ENCODE assay signal across 12 cellular contexts in the genomic region with DNA sequence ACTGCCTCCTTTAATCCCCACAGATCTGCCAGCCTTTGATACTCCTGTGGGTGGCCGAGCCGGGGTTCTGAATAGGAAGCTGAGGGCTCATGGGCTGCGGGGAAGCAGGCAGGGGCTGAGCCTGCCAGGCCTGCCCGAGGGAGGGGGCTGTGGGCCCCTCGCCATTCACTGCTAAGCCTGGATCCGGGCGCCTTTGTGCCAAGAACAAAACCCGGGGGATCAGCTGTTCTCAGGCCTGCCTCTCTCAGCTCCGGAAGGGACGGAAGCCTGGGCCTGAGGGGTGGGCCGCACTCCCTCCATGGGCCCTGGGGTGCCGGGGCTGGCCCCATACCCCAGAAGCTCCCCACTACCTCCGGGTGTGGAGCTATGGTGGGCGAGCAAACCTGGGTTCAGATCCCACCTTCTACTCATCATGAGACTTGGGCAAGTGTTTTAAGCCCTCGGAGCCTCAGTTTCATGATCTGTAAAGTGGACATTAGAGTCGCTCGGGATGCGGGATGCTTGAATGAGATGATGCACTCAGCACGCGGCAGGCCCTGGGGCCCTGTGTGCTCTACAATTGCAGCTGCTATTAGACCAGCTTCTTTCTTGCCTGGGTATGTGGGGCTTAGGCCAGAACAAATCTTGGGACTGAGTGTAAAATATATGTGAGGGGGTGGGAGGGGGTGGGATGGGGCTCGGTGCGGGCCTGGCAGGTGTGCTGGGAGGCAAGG. TPM values are rescaled to one million over a fixed set of nuclear protein-coding genes. Genes with fewer than 3 reads are reported as not detected.
DNase-seq lines count a peak whose midpoint lies in the region; ATAC-seq and TF ChIP-seq lines count a peak whose summit lies in the region.
"Had no signal": no experiment of that assay in that cellular context is flagged by ENCODE, and none has a peak within 500 bp of the region (broad histone marks: within the 10 kb centered on the region; RNA-seq: fewer than 3 reads in every experiment).

No MANE protein-coding gene starts in this region.

- H3K79me2 ChIP-seq in PC-3 (ENCODE audit: low read length) (peaks cover 42% of the 10 kb centered on the region), mesendoderm (ENCODE audit: control insufficient read depth, insufficient read depth, low read length) (no peaks in the 10 kb centered on the region)

- H3K27ac Mint-ChIP-seq in activated naive CD8-positive, alpha-beta T cell treated with anti-CD3 and anti-CD28 coated beads for 36 hours, result no peak overlapping the region
- no peak overlapping the region for H3K27ac Mint-ChIP-seq in T-helper 2 cell treated with Interferon-gamma antibody and Interleukin-4, amounts not matched to agents 5 μg/mL and 100 μg/mL, for 36 hours
- H3K27ac Mint-ChIP-seq: activated T-helper 17 cell treated with anti-CD3 and anti-CD28 coated beads, Interleukin-2, amount 50 U/mL, for 72 hours had no signal

- H3K79me1 ChIP-seq in mesendoderm (ENCODE audit: low read length), result no peaks in the 10 kb centered on the region

- H2AFZ ChIP-seq in PC-3 (ENCODE audit: low read length), result no peak overlapping the region

- H2BK15ac ChIP-seq in mesendoderm (replicated peaks; ENCODE audit: low read depth), result no peak overlapping the region

- POLR2A ChIA-PET in PC-3 (lab: Charles Lee; ENCODE audit: unreplicated experiment) (interaction anchor here (1.1 kb wide), 1 partner anchor 18 kb away, joined by 3 read pairs; no protein-coding TSS in a partner anchor), A673 (lab: Charles Lee; ENCODE audit: low non-redundant PET) (no interaction called here)

- peak overlapping the region; percentile 39 for H2BK120ac ChIP-seq in mesendoderm (ENCODE audit: low read depth, low read length)

- H3K4me1 Mint-ChIP-seq in activated naive CD8-positive, alpha-beta T cell treated with anti-CD3 and anti-CD28 coated beads for 36 hours, result no peaks in the 10 kb centered on the region
- H3K4me1 Mint-ChIP-seq in T-helper 2 cell treated with Interferon-gamma antibody and Interleukin-4, amounts not matched to agents 5 μg/mL and 100 μg/mL, for 36 hours (ENCODE audit: low read depth), result no peaks in the 10 kb centered on the region
- H3K4me1 Mint-ChIP-seq: activated T-helper 17 cell treated with anti-CD3 and anti-CD28 coated beads, Interleukin-2, amount 50 U/mL, for 72 hours had no signal

- H3K4me2 ChIP-seq in PC-3 (ENCODE audit: low read length), result peak overlapping the region; percentile 74; the same call in 1 of the 2 replicates
- no peak overlapping the region for H3K4me2 ChIP-seq in mesendoderm (ENCODE audit: low read length)

- no peak for DNase-seq in PC-3
- no peak for DNase-seq in mesendoderm
- DNase-seq in substantia nigra (lab: John Stamatoyannopoulos, UW), result peak in 28 of 49 donors; percentile 12 to 66 (median 41)
- no peak for DNase-seq in A673 (ENCODE audit: low spot score)
- DNase-seq in activated naive CD8-positive, alpha-beta T cell treated with anti-CD3 and anti-CD28 coated beads for 36 hours, result no peak
- no peak for DNase-seq in NCI-H526 treated with DMSO at 0.1 percent for 48 hours (lab: John Stamatoyannopoulos, UW)
- DNase-seq in T-helper 2 cell treated with Interferon-gamma antibody and Interleukin-4, amounts not matched to agents 5 μg/mL and 100 μg/mL, for 36 hours (ENCODE audit: low spot score), result no peak
- DNase-seq: activated CD4-positive, CD25-positive, alpha-beta regulatory T cell; NCI-H1930 had no signal

- H3K4ac ChIP-seq in mesendoderm (ENCODE audit: low read depth, low read length), result no peak overlapping the region

- H3K9ac ChIP-seq in PC-3 (ENCODE audit: low read length) (peak overlapping the region; percentile 64), mesendoderm (ENCODE audit: low read length) (no peak overlapping the region)

- H3K36me3 Mint-ChIP-seq in activated naive CD8-positive, alpha-beta T cell treated with anti-CD3 and anti-CD28 coated beads for 36 hours, result no peaks in the 10 kb centered on the region
- no peaks in the 10 kb centered on the region for H3K36me3 Mint-ChIP-seq in T-helper 2 cell treated with Interferon-gamma antibody and Interleukin-4, amounts not matched to agents 5 μg/mL and 100 μg/mL, for 36 hours (ENCODE audit: low read depth)

- H3K4me3 ChIP-seq in PC-3 (ENCODE audit: low read length) (no peak overlapping the region), mesendoderm (ENCODE audit: low read length) (no peak overlapping the region), A673 (ENCODE audit: low read depth, low read length, poor library complexity, severe bottlenecking) (no peak overlapping the region)

- H2BK5ac ChIP-seq in mesendoderm (ENCODE audit: low read length), result no peak overlapping the region

- CTCF ChIA-PET in PC-3 (lab: Charles Lee), result no interaction called here
- CTCF ChIA-PET in A673 (lab: Charles Lee), result no interaction called here

- H3K36me3 ChIP-seq in PC-3 (ENCODE audit: low read depth, low read length) (no peaks in the 10 kb centered on the region), mesendoderm (ENCODE audit: control insufficient read depth, insufficient read depth, low read length) (no peaks in the 10 kb centered on the region), A673 (ENCODE audit: insufficient read depth, low read length, poor library complexity, severe bottlenecking) (no peaks in the 10 kb centered on the region)
- H3K36me3 ChIP-seq: neutrophil had no signal

- peaks cover 6% of the 10 kb centered on the region for H3F3A ChIP-seq in PC-3 (ENCODE audit: low read length, unreplicated experiment)

- ATAC-seq in PC-3, result no peak
- ATAC-seq: activated T-helper 17 cell treated with anti-CD3 and anti-CD28 coated beads, Interleukin-2, amount 50 U/mL, for 72 hours had no signal

- intact Hi-C loops in PC-3 (cut with micrococcal nuclease) (no loop called here), A673 (cut with micrococcal nuclease; ENCODE audit: unreplicated experiment) (no loop called here)

- H3K27me3 ChIP-seq in PC-3 (ENCODE audit: low read length) (no peaks in the 10 kb centered on the region), mesendoderm (ENCODE audit: insufficient read depth, low read length, poor library complexity) (no peaks in the 10 kb centered on the region), A673 (replicated peaks; ENCODE audit: insufficient read depth, low read depth, low read length, poor library complexity) (no peaks in the 10 kb centered on the region)

- WGBS in mesendoderm (ENCODE audit: extremely low coverage, insufficient coverage, low lambda C conversion rate), result no CpG with 5 or more reads among the region's 22 CpGs

- H3K9me3 Mint-ChIP-seq in activated naive CD8-positive, alpha-beta T cell treated with anti-CD3 and anti-CD28 coated beads for 36 hours, result no peaks in the 10 kb centered on the region
- H3K9me3 Mint-ChIP-seq in T-helper 2 cell treated with Interferon-gamma antibody and Interleukin-4, amounts not matched to agents 5 μg/mL and 100 μg/mL, for 36 hours, result no peaks in the 10 kb centered on the region
- H3K9me3 Mint-ChIP-seq: activated T-helper 17 cell treated with anti-CD3 and anti-CD28 coated beads, Interleukin-2, amount 50 U/mL, for 72 hours had no signal

- H3K27me3 Mint-ChIP-seq in activated naive CD8-positive, alpha-beta T cell treated with anti-CD3 and anti-CD28 coated beads for 36 hours, result no peaks in the 10 kb centered on the region
- H3K27me3 Mint-ChIP-seq in T-helper 2 cell treated with Interferon-gamma antibody and Interleukin-4, amounts not matched to agents 5 μg/mL and 100 μg/mL, for 36 hours (ENCODE audit: low read depth), result peaks cover 4% of the 10 kb centered on the region
- H3K27me3 Mint-ChIP-seq: activated T-helper 17 cell treated with anti-CD3 and anti-CD28 coated beads, Interleukin-2, amount 50 U/mL, for 72 hours had no signal

- peak overlapping the region; percentile 37 for H3K56ac ChIP-seq in mesendoderm (ENCODE audit: low read length)

- peaks cover 85% of the 10 kb centered on the region for H3K4me1 ChIP-seq in PC-3 (ENCODE audit: insufficient read depth, low read length)
- no peaks in the 10 kb centered on the region for H3K4me1 ChIP-seq in mesendoderm (ENCODE audit: control insufficient read depth, low read depth, low read length)
- peaks cover 25% of the 10 kb centered on the region for H3K4me1 ChIP-seq in A673 (ENCODE audit: insufficient read depth, low read length, poor library complexity, severe bottlenecking)

- no peaks in the 10 kb centered on the region for H4K20me1 ChIP-seq in PC-3 (ENCODE audit: low read length)

- no peak overlapping the region for H4K8ac ChIP-seq in mesendoderm (ENCODE audit: low read depth, low read length)

- no peak overlapping the region for H3K4me3 Mint-ChIP-seq in activated naive CD8-positive, alpha-beta T cell treated with anti-CD3 and anti-CD28 coated beads for 36 hours
- H3K4me3 Mint-ChIP-seq in T-helper 2 cell treated with Interferon-gamma antibody and Interleukin-4, amounts not matched to agents 5 μg/mL and 100 μg/mL, for 36 hours, result no peak overlapping the region
- H3K4me3 Mint-ChIP-seq: activated T-helper 17 cell treated with anti-CD3 and anti-CD28 coated beads, Interleukin-2, amount 50 U/mL, for 72 hours had no signal

- peak overlapping the region; percentile 78 for H3K18ac ChIP-seq in mesendoderm (ENCODE audit: low read length)

- no peaks in the 10 kb centered on the region for H3K9me2 ChIP-seq in PC-3 (replicated peaks; ENCODE audit: low read length)

- BruUV-seq in PC-3 (replicated peaks; lab: Mats Ljungman, UMichigan) (no TSS peak), A673 (replicated peaks; lab: Mats Ljungman, UMichigan) (no TSS peak)

- no peak overlapping the region for H2AK5ac ChIP-seq in mesendoderm (ENCODE audit: low read length)

- H3K27ac ChIP-seq in PC-3 (ENCODE audit: low read length) (peak overlapping the region; percentile 91), cingulate gyrus (ENCODE audit: low read depth, low read length) (peak overlapping the region; percentile 94), mesendoderm (ENCODE audit: low read depth, low read length) (no peak overlapping the region), substantia nigra (ENCODE audit: low read depth, low read length, poor library complexity, severe bottlenecking) (no peak overlapping the region), A673 (ENCODE audit: low read depth, low read length, poor library complexity, severe bottlenecking) (no peak overlapping the region)
- H3K27ac ChIP-seq: neutrophil had no signal

- no peaks in the 10 kb centered on the region for H3K9me3 ChIP-seq in PC-3 (ENCODE audit: low read length)
- no peaks in the 10 kb centered on the region for H3K9me3 ChIP-seq in A673 (ENCODE audit: low read depth, low read length, poor library complexity, severe bottlenecking)
- H3K9me3 ChIP-seq: neutrophil had no signal

- no peak overlapping the region for H4K5ac ChIP-seq in mesendoderm (ENCODE audit: low read length)

- no peak overlapping the region for H3K23ac ChIP-seq in mesendoderm (ENCODE audit: low read length)

- TF ChIP-seq CTCF in PC-3 (conservative IDR thresholded peaks at IDR 0.05; ENCODE audit: low read depth, low read length), result no peak
- no peak for TF ChIP-seq CTCF in A673 (conservative IDR thresholded peaks at IDR 0.05; ENCODE audit: low read depth, low read length)

RNA-seq across cellular contexts. Expression of a gene that starts 19.2 kb away (rescaled TPM):
- 459 and 567 TPM in 2 replicates for total RNA-seq in PC-3 (2014; rRNA removed)
- polyA plus RNA-seq in mesendoderm (2013, experiment 1 of 2), result 78.4 TPM
- polyA plus RNA-seq in mesendoderm (2013, experiment 2 of 2), result 74.3 TPM
- total RNA-seq in A673 (2021), result 70.5 and 91.6 TPM in 2 replicates
- total RNA-seq in activated naive CD8-positive, alpha-beta T cell treated with anti-CD3 and anti-CD28 coated beads for 36 hours, result under 1 TPM in 1 of 2 experiments, not detected in 1; 0.08 TPM

RNA-seq across cellular contexts. Expression of a gene that starts 37.4 kb away (rescaled TPM):
- total RNA-seq in PC-3 (2014; rRNA removed), result 13.8 and 28.1 TPM in 2 replicates
- 27.7 TPM for polyA plus RNA-seq in mesendoderm (2013, experiment 1 of 2)
- polyA plus RNA-seq in mesendoderm (2013, experiment 2 of 2), result 26.7 TPM
- 5.2 and 5.8 TPM in 2 replicates for total RNA-seq in A673 (2021)
- 1 to 10 TPM; 4.4 to 4.5 TPM for total RNA-seq in activated naive CD8-positive, alpha-beta T cell treated with anti-CD3 and anti-CD28 coated beads for 36 hours

Comparison
In these comparisons a context has a peak if more than half of its experiments do, and no peak if none do; other contexts are left out.
1. DNase-seq: peak in substantia nigra (28 of 49); none in PC-3 (single experiment), mesendoderm (single experiment), A673 (single experiment), activated naive CD8-positive, alpha-beta T cell treated with anti-CD3 and anti-CD28 coated beads for 36 hours (single experiment), NCI-H526 treated with DMSO at 0.1 percent for 48 hours (single experiment) and T-helper 2 cell treated with Interferon-gamma antibody and Interleukin-4, amounts not matched to agents 5 μg/mL and 100 μg/mL, for 36 hours (single experiment).
2. H3K27ac ChIP-seq: peak in PC-3 (single experiment) and cingulate gyrus (single experiment); none in mesendoderm (single experiment), substantia nigra (single experiment) and A673 (single experiment).
3. RNA of a gene that starts 19.2 kb away (total RNA-seq): 459 to 567 TPM in PC-3 and 70.5 to 91.6 TPM in A673; 0.08 TPM in activated naive CD8-positive, alpha-beta T cell treated with anti-CD3 and anti-CD28 coated beads for 36 hours; every median in the first group is over 10 times any median in the second.